ENCODE assay signal across 17 cellular contexts in genomic region chr1:209619696-209620483, GRCh38. TPM values are rescaled to one million over a fixed set of nuclear protein-coding genes. Genes with fewer than 3 reads are reported as not detected.
"Had no signal": no experiment of that assay in that cellular context is flagged by ENCODE, and none has a peak within 500 bp of the region (broad histone marks: within the 10 kb centered on the region; RNA-seq: fewer than 3 reads in every experiment).

No MANE protein-coding gene starts in this region.

- H3K9me3 Mint-ChIP-seq: activated naive CD4-positive, alpha-beta T cell treated with anti-CD3 and anti-CD28 coated beads, Interleukin-2, amount 50 U/mL, for 24 hours; activated T-cell treated with anti-CD3 and anti-CD28 coated beads, Interleukin-2, amount 50 U/mL, for 24 hours; neural progenitor cell; stimulated activated naive CD8-positive, alpha-beta T cell treated with anti-CD3 and anti-CD28 coated beads, Interleukin-15, Interleukin-2, amounts not matched to agents 100 ng/mL and 50 ng/mL, for 24 hours had no signal

- H3K4me1 Mint-ChIP-seq: activated CD8-positive, alpha-beta memory T cell treated with anti-CD3 and anti-CD28 coated beads, Interleukin-2, amount 10 ng/mL, durations not matched to agents 7 days and 5 days had no signal

- H3K4me3 Mint-ChIP-seq: activated CD8-positive, alpha-beta memory T cell treated with anti-CD3 and anti-CD28 coated beads, Interleukin-2, amount 10 ng/mL, durations not matched to agents 7 days and 5 days; activated naive CD4-positive, alpha-beta T cell treated with anti-CD3 and anti-CD28 coated beads, Interleukin-2, amount 50 U/mL, for 24 hours; activated T-cell treated with anti-CD3 and anti-CD28 coated beads, Interleukin-2, amount 50 U/mL, for 24 hours; neural progenitor cell; stimulated activated naive CD8-positive, alpha-beta T cell treated with anti-CD3 and anti-CD28 coated beads, Interleukin-15, Interleukin-2, amounts not matched to agents 100 ng/mL and 50 ng/mL, for 24 hours had no signal

- H3K27me3 ChIP-seq: brain microvascular endothelial cell, esophagus muscularis mucosa, neural progenitor cell, ovary, testis, uterus had no signal

- H3K36me3 ChIP-seq: brain microvascular endothelial cell, esophagus muscularis mucosa, neural progenitor cell, ovary, uterus had no signal

- H3K27ac Mint-ChIP-seq: activated CD8-positive, alpha-beta memory T cell treated with anti-CD3 and anti-CD28 coated beads, Interleukin-2, amount 10 ng/mL, durations not matched to agents 7 days and 5 days; activated naive CD4-positive, alpha-beta T cell treated with anti-CD3 and anti-CD28 coated beads, Interleukin-2, amount 50 U/mL, for 24 hours; activated T-cell treated with anti-CD3 and anti-CD28 coated beads, Interleukin-2, amount 50 U/mL, for 24 hours; stimulated activated naive CD8-positive, alpha-beta T cell treated with anti-CD3 and anti-CD28 coated beads, Interleukin-15, Interleukin-2, amounts not matched to agents 100 ng/mL and 50 ng/mL, for 24 hours had no signal

- H3K4me1 ChIP-seq: neural progenitor cell, uterus had no signal

- H3K27me3 Mint-ChIP-seq: activated naive CD4-positive, alpha-beta T cell treated with anti-CD3 and anti-CD28 coated beads, Interleukin-2, amount 50 U/mL, for 24 hours; activated T-cell treated with anti-CD3 and anti-CD28 coated beads, Interleukin-2, amount 50 U/mL, for 24 hours; stimulated activated naive CD8-positive, alpha-beta T cell treated with anti-CD3 and anti-CD28 coated beads, Interleukin-15, Interleukin-2, amounts not matched to agents 100 ng/mL and 50 ng/mL, for 24 hours had no signal

- DNase-seq: activated CD4-positive, alpha-beta T cell treated with anti-CD3 and anti-CD28 coated beads, Interleukin-2, amount 50 U/mL, for 4 hours; activated CD8-positive, alpha-beta memory T cell treated with anti-CD3 and anti-CD28 coated beads, Interleukin-2, amount 10 ng/mL, durations not matched to agents 7 days and 5 days; activated effector memory CD4-positive, alpha-beta T cell treated with Interleukin-2 at 50 U/mL for 16 hours; activated T-cell treated with anti-CD3 and anti-CD28 coated beads, Interleukin-2, amount 50 U/mL, for 24 hours; brain microvascular endothelial cell; cerebellar nuclear complex; dermis blood vessel endothelial cell; mesenchymal stem cell; ovary; stimulated activated CD4-positive, alpha-beta T cell treated with anti-CD3 and anti-CD28 coated beads, Interleukin-4, amount 100 ng/mL, for 1 hour; testis; uterus had no signal

- ATAC-seq: activated CD8-positive, alpha-beta memory T cell treated with anti-CD3 and anti-CD28 coated beads, Interleukin-2, amount 10 ng/mL, durations not matched to agents 7 days and 5 days had no signal

- H3K9ac ChIP-seq: neural progenitor cell had no signal

- H3K4me3 ChIP-seq: esophagus muscularis mucosa, neural progenitor cell, ovary, testis, uterus had no signal

- H3K36me3 Mint-ChIP-seq: activated CD8-positive, alpha-beta memory T cell treated with anti-CD3 and anti-CD28 coated beads, Interleukin-2, amount 10 ng/mL, durations not matched to agents 7 days and 5 days; activated naive CD4-positive, alpha-beta T cell treated with anti-CD3 and anti-CD28 coated beads, Interleukin-2, amount 50 U/mL, for 24 hours; neural progenitor cell had no signal

- H3K9me3 ChIP-seq: esophagus muscularis mucosa, ovary, testis, uterus had no signal

- H3K27ac ChIP-seq: brain microvascular endothelial cell, esophagus muscularis mucosa, neural progenitor cell, testis, uterus had no signal

- H3K4me2 ChIP-seq: neural progenitor cell had no signal

RNA-seq across cellular contexts. Expression of gene CAMK1G, which starts 36.4 kb away (rescaled TPM):
- total RNA-seq: activated CD8-positive, alpha-beta memory T cell treated with anti-CD3 and anti-CD28 coated beads, Interleukin-2, amount 10 ng/mL, durations not matched to agents 7 days and 5 days; dermis blood vessel endothelial cell; T-helper 2 cell treated with Interferon-gamma antibody and Interleukin-4, amounts not matched to agents 100 ng/mL and 5 ng/mL, for 36 hours had no signal
